ENCODE assay signal across 14 cellular contexts in the genomic region with DNA sequence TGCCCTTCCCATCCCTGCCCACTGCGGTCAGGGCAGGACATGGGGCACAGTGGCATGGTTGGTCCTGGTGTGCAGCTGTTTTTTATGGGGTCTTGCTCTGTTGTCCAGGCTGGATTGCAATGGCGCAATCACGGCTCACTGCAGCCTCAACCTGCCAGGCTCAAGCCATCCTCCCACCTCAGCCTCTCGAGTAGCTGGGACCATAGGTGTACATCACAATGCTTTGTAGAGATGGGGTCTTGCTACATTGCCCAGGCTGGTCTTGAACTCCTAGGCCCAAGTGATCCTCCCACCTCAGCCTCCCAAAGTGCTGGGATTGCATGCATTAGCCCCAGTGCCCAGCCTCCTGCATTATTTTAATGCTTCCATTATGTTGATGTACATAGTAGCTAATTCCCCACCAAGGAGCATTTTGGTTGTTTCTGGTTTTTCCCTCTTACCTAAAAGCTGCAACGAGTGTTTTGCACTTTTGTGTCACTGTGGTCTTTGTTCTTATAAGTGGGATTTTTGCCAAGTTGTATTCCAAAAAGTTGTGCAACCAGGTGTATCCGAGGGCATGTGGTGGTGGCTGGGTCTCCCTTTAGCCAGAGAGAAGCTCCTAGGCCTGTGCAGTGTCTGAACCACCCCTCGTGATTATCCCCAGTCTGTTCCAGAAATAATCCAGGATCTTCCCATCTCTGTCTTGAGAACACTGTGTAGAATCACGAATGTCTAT.
"Had no signal": no experiment of that assay in that cellular context is flagged by ENCODE, and none has a peak within 500 bp of the region (broad histone marks: within the 10 kb centered on the region; RNA-seq: fewer than 3 reads in every experiment).

No MANE protein-coding gene starts in this region.

- H3K4me1 ChIP-seq: foreskin keratinocyte, left ventricle myocardium inferior, parathyroid adenoma, prostate gland had no signal

- H3K79me2 ChIP-seq: parathyroid adenoma had no signal

- ATAC-seq: sciatic nerve had no signal

- H3K4me3 Mint-ChIP-seq: immature natural killer cell; naive B cell; nephron progenitor cell; stimulated activated naive B cell treated with anti-CD40 and anti-IgM and Interleukin-4, amounts not matched to agents 10 μg/mL and 1 μg/mL and 100 μg/mL, for 72 hours; type B pancreatic cell had no signal

- H3K27me3 Mint-ChIP-seq: naive B cell; stimulated activated naive B cell treated with anti-CD40 and anti-IgM and Interleukin-4, amounts not matched to agents 10 μg/mL and 1 μg/mL and 100 μg/mL, for 72 hours; type B pancreatic cell had no signal

- FAIRE-seq: endothelial cell of umbilical vein, keratinocyte, urothelium cell line had no signal

- H3K27me3 ChIP-seq: foreskin keratinocyte, spleen had no signal

- H3K9me3 ChIP-seq: left ventricle myocardium inferior, prostate gland, spleen had no signal

- H3K9ac ChIP-seq: parathyroid adenoma had no signal

- H3K4me3 ChIP-seq: left ventricle myocardium inferior, prostate gland, spleen had no signal

- H3K27ac ChIP-seq: foreskin keratinocyte, left ventricle myocardium inferior, parathyroid adenoma, prostate gland, spleen had no signal

- H3K9me3 Mint-ChIP-seq: immature natural killer cell; naive B cell; nephron progenitor cell; stimulated activated naive B cell treated with anti-CD40 and anti-IgM and Interleukin-4, amounts not matched to agents 10 μg/mL and 1 μg/mL and 100 μg/mL, for 72 hours; type B pancreatic cell had no signal

- DNase-seq: foreskin keratinocyte, left ventricle myocardium inferior, naive B cell, spleen had no signal

- H3K27ac Mint-ChIP-seq: nephron progenitor cell; stimulated activated naive B cell treated with anti-CD40 and anti-IgM and Interleukin-4, amounts not matched to agents 10 μg/mL and 1 μg/mL and 100 μg/mL, for 72 hours; type B pancreatic cell had no signal

- H2AFZ ChIP-seq: parathyroid adenoma had no signal
